Comparison of ENCODE assay signal across 18 cellular contexts in genomic region chr16:23482778-23483177, GRCh38. TPM values are rescaled to one million over a fixed set of nuclear protein-coding genes. Genes with fewer than 3 reads are reported as not detected.
DNase-seq lines count a peak whose midpoint lies in the region; ATAC-seq and TF ChIP-seq lines count a peak whose summit lies in the region.
"Had no signal": no experiment of that assay in that cellular context is flagged by ENCODE, and none has a peak within 500 bp of the region (broad histone marks: within the 10 kb centered on the region; RNA-seq: fewer than 3 reads in every experiment).

No MANE protein-coding gene starts in this region.

- H3K79me2 ChIP-seq in OCI-LY7 (ENCODE audit: insufficient read depth, low read depth, low read length): no peaks in the 10 kb centered on the region
- H3K79me2 ChIP-seq: hepatocyte had no signal

- no peaks in the 10 kb centered on the region for H3K9me2 ChIP-seq in OCI-LY7 (ENCODE audit: insufficient read depth, low read length)

- no peak overlapping the region for H3K4me3 ChIP-seq in uterus
- no peak overlapping the region for H3K4me3 ChIP-seq in OCI-LY7 (ENCODE audit: low read depth, low read length, poor library complexity, severe bottlenecking)
- H3K4me3 ChIP-seq: BLaER1 treated with 17β-estradiol and CSF1 and Interleukin-3, amounts not matched to agents 10 nM and 100 nM; colonic mucosa; esophagus squamous epithelium; hepatocyte; SK-N-MC had no signal

- POLR2A ChIA-PET in OCI-LY7 (lab: Charles Lee): interaction anchor here (0.8 kb wide), 1 partner anchor 22 kb away, joined by 3 read pairs; no protein-coding TSS in a partner anchor

- no peaks in the 10 kb centered on the region for H3K9me3 Mint-ChIP-seq in naive B cell

- peak overlapping the region in 5 of 6 donors; percentile 21 to 97 (median 88) for H3K27ac Mint-ChIP-seq in naive B cell

- DNase-seq in activated CD8-positive, alpha-beta memory T cell treated with anti-CD3 and anti-CD28 coated beads, Interleukin-2, amount 50 U/mL, for 4 hours: peak; percentile 62
- DNase-seq in naive B cell (no peak), NCI-H1930 (lab: John Stamatoyannopoulos, UW) (no peak), NCI-H524 (lab: John Stamatoyannopoulos, UW) (no peak), uterus (no peak), OCI-LY7 (ENCODE audit: low spot score) (no peak)
- DNase-seq: colonic mucosa; esophagus squamous epithelium; left colon; NCI-H1105 treated with DMSO at 0.1 percent for 48 hours; NCI-H2227 treated with DMSO at 0.1 percent for 48 hours; retina; stimulated activated naive CD4-positive, alpha-beta T cell treated with Interleukin-2 at 50 U/mL for 16 hours had no signal

- H3K36me3 Mint-ChIP-seq in naive B cell: peaks cover 23 to 39% of the 10 kb centered on the region in 2 donors

- H3K36me3 ChIP-seq in uterus: no peaks in the 10 kb centered on the region
- peaks cover 99% of the 10 kb centered on the region for H3K36me3 ChIP-seq in OCI-LY7 (ENCODE audit: insufficient read depth, low read length)

- intact Hi-C loops in uterus (cut with DNase I; ENCODE audit: low total_unique reads): no loop called here
- intact Hi-C loops in OCI-LY7 (cut with micrococcal nuclease; ENCODE audit: unreplicated experiment): no loop called here

- no peaks in the 10 kb centered on the region for H3K27me3 Mint-ChIP-seq in naive B cell

- H3K9me3 ChIP-seq in uterus: no peaks in the 10 kb centered on the region
- H3K9me3 ChIP-seq in OCI-LY7 (ENCODE audit: low read length): no peaks in the 10 kb centered on the region
- H3K9me3 ChIP-seq: BLaER1 treated with 17β-estradiol and CSF1 and Interleukin-3, amounts not matched to agents 10 nM and 100 nM; colonic mucosa; esophagus squamous epithelium had no signal

- BruUV-seq in OCI-LY7 (replicated peaks; lab: Mats Ljungman, UMichigan): no TSS peak

- peaks cover 5% of the 10 kb centered on the region; the same call in 1 of the 2 replicates for H4K20me1 ChIP-seq in OCI-LY7 (ENCODE audit: insufficient read depth, low read length)

- H3K4me1 Mint-ChIP-seq in naive B cell: peaks cover 9 to 21% (median 10%) of the 10 kb centered on the region in 3 donors

- no peaks in the 10 kb centered on the region for H3K4me1 ChIP-seq in uterus
- no peaks in the 10 kb centered on the region for H3K4me1 ChIP-seq in OCI-LY7 (ENCODE audit: insufficient read depth, low read length, poor library complexity, severe bottlenecking)
- H3K4me1 ChIP-seq: colonic mucosa had no signal

- no peak overlapping the region for H3K4me3 Mint-ChIP-seq in naive B cell

- no peak for TF ChIP-seq CTCF in uterus (IDR thresholded peaks at IDR 0.05)
- no peak for TF ChIP-seq CTCF in OCI-LY7 (conservative IDR thresholded peaks at IDR 0.05; ENCODE audit: low read length)

- no peaks in the 10 kb centered on the region for H3K27me3 ChIP-seq in uterus
- H3K27me3 ChIP-seq: BLaER1 treated with 17β-estradiol and CSF1 and Interleukin-3, amounts not matched to agents 10 nM and 100 nM; colonic mucosa; esophagus squamous epithelium; hepatocyte had no signal

- H3K27ac ChIP-seq in uterus: no peak overlapping the region
- no peak overlapping the region for H3K27ac ChIP-seq in OCI-LY7 (ENCODE audit: low read depth, low read length, poor library complexity, severe bottlenecking)
- H3K27ac ChIP-seq: BLaER1 treated with 17β-estradiol and CSF1 and Interleukin-3, amounts not matched to agents 10 nM and 100 nM; colonic mucosa; esophagus squamous epithelium; hepatocyte; SK-N-MC had no signal

- CTCF ChIA-PET in OCI-LY7 (lab: Charles Lee; ENCODE audit: unreplicated experiment): no interaction called here

- no peak for TF ChIP-seq POLR2A in uterus (IDR thresholded peaks at IDR 0.05)

- H3K4me2 ChIP-seq in OCI-LY7 (ENCODE audit: low read length): no peak overlapping the region
- H3K4me2 ChIP-seq: BLaER1 treated with 17β-estradiol and CSF1 and Interleukin-3, amounts not matched to agents 10 nM and 100 nM; hepatocyte had no signal

- ATAC-seq in GM18498 (IDR thresholded peaks at IDR 0.05; ENCODE audit: unreplicated experiment) (peak; percentile 78), GM21619 (IDR thresholded peaks at IDR 0.05; ENCODE audit: unreplicated experiment) (peak; percentile 65), naive B cell (ENCODE audit: low read depth in 2 of 2) (peak; percentile 56 to 83)
- ATAC-seq: left colon had no signal

- H2AFZ ChIP-seq in OCI-LY7 (ENCODE audit: low read length): no peak overlapping the region
- H2AFZ ChIP-seq: hepatocyte had no signal

RNA-seq across cellular contexts. Expression of gene GGA2, which starts 27.5 kb away (rescaled TPM):
- 100 to 1,000 TPM; 154 to 303 (median 222) TPM for polyA plus RNA-seq in naive B cell (ENCODE audit: low read depth in 6 of 6)
- total RNA-seq in uterus: 10 to 100 TPM; 54.8 to 96.0 (median 72.7) TPM
- 213 and 256 TPM in 2 replicates for total RNA-seq in OCI-LY7 (2014; rRNA removed; shearing (Covaris generic))
- 580 and 590 TPM in 2 replicates for total RNA-seq in OCI-LY7 (2022)

RNA-seq across cellular contexts. Expression of gene COG7, which starts 29.8 kb away (rescaled TPM):
- 10 to 100 TPM in 1 of 6 donors, 1 to 10 TPM in 5; 5.8 to 19.3 (median 8.8) TPM for polyA plus RNA-seq in naive B cell (ENCODE audit: low read depth in 6 of 6)
- total RNA-seq in uterus: 100 to 1,000 TPM in 1 of 4 donors, 10 to 100 TPM in 3; 11.5 to 393 (median 32.2) TPM
- 11.1 and 11.4 TPM in 2 replicates for total RNA-seq in OCI-LY7 (2014; rRNA removed; shearing (Covaris generic))
- total RNA-seq in OCI-LY7 (2022): 21.0 TPM in 2 replicates
